Comparison of ENCODE assay signal across 16 cellular contexts in the genomic region with DNA sequence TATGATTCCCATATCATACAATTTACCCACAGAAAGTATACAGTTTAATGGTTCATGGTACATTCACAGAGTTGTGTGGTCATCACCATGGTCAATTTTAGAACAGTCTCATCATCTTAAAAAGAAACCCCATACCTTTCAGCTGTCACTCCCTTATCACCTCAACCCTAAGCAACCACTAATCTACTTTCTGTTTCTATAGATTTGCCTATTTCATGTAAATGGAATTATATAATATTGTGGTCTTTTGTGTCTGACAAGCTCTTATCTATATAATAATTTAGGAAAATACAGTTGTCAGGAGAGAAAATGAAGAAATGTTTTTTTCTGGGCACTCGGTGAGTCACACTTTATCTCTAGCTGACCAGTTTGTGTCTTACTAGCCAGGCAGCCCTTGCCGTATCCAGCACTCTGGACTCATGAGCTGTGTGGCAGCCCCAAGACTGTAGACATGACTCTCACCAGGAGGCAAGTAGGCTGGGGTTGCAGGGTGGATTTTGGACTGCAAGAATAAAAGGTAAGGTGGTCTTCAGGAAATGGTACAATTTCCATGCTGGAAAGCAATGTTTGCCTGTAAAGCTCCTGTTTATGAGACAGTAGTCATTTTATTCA.
A peak's percentile ranks its signal among the peaks of the same experiment; 100 is the strongest.
DNase-seq lines count a peak whose midpoint lies in the region; ATAC-seq, FAIRE-seq and TF ChIP-seq lines count a peak whose summit lies in the region.
"Had no signal": no experiment of that assay in that cellular context is flagged by ENCODE, and none has a peak within 500 bp of the region (broad histone marks: within the 10 kb centered on the region; RNA-seq: fewer than 3 reads in every experiment).

No MANE protein-coding gene starts in this region.

- H3K9ac ChIP-seq in liver (ENCODE audit: low read depth in 1 of 2, low read length in 2 of 2) (no peak overlapping the region), HepG2 (ENCODE audit: insufficient read depth, low read depth, low read length) (no peak overlapping the region)

- intact Hi-C loops in HepG2 (cut with micrococcal nuclease; ENCODE audit: unreplicated experiment) (loop anchor here (5.0 to 10.0 kb wide), 3 partner anchors 115 to 422 kb away; no protein-coding TSS in a partner anchor), ascending aorta (cut with DNase I) (loop anchor here (5.0 kb wide), 2 partner anchors 237 to 422 kb away; no protein-coding TSS in a partner anchor), aorta (cut with DNase I) (loop anchor here (5.0 kb wide), 2 partner anchors 232 to 237 kb away; a partner anchor contains a TSS)

- no peak overlapping the region for H3K4me3 ChIP-seq in liver (ENCODE audit: low read depth in 1 of 3, low read length in 3 of 3)
- H3K4me3 ChIP-seq in HepG2 (replicated peaks in 1 of 3; ENCODE audit: insufficient read depth in 1 of 3, low read depth in 2 of 3, low read length in 3 of 3), result no peak overlapping the region
- peak overlapping the region in 1 of 2 donors; percentile 9 for H3K4me3 ChIP-seq in ascending aorta
- peak overlapping the region in 1 of 2 donors; percentile 5 for H3K4me3 ChIP-seq in aorta (ENCODE audit: low read length in 2 of 2)
- H3K4me3 ChIP-seq: SJSA1 had no signal

- ATAC-seq in HepG2, result no peak
- peak; percentile 79 for ATAC-seq in aorta (ENCODE audit: low FRiP score)
- ATAC-seq in naive thymus-derived CD8-positive, alpha-beta T cell, result no peak
- no peak for ATAC-seq in HG03097 (IDR thresholded peaks at IDR 0.05; ENCODE audit: low FRiP score, unreplicated experiment)
- no peak for ATAC-seq in GM19035 (IDR thresholded peaks at IDR 0.05; ENCODE audit: unreplicated experiment)
- ATAC-seq: HCT116 had no signal

- H2AFZ ChIP-seq in HepG2 (ENCODE audit: low read length), result no peak overlapping the region

- no peak for DNase-seq in HepG2 (ENCODE audit: low spot score)
- peak; percentile 46 to 87 for DNase-seq in ascending aorta (ENCODE audit: low spot score in 2 of 2)
- DNase-seq in hepatic stellate cell (ENCODE audit: low spot score), result peak; percentile 8
- DNase-seq in aorta, result peak in 1 of 2 donors; percentile 74
- DNase-seq in naive thymus-derived CD8-positive, alpha-beta T cell, result no peak
- DNase-seq: Calu3; dermis blood vessel endothelial cell; stimulated activated CD8-positive, alpha-beta memory T cell treated with anti-CD3 and anti-CD28 coated beads, Interleukin-4, amount 100 ng/mL, for 48 hours had no signal

- 67% methylated on average over 2 of the region's 2 CpGs for WGBS in liver
- WGBS in HepG2 (ENCODE audit: low lambda C conversion rate), result 96% methylated on average over 2 of the region's 2 CpGs
- WGBS in aorta, 2 donors, result 4 to 5% methylated on average over 2 of the region's 2 CpGs

- POLR2A ChIA-PET in HepG2 (lab: Yijun Ruan, JAX), result no interaction called here
- POLR2A ChIA-PET in naive thymus-derived CD8-positive, alpha-beta T cell (lab: Charles Lee), result no interaction called here

- no peak overlapping the region for H3K4me3 Mint-ChIP-seq in naive thymus-derived CD8-positive, alpha-beta T cell
- H3K4me3 Mint-ChIP-seq: activated naive CD8-positive, alpha-beta T cell; neural crest cell had no signal

- H3K9me3 Mint-ChIP-seq in naive thymus-derived CD8-positive, alpha-beta T cell, result peaks cover 0 to 4% (median 0%) of the 10 kb centered on the region in 9 donors

- H3K27me3 ChIP-seq in liver (ENCODE audit: control insufficient read depth in 4 of 4, insufficient read depth in 4 of 4, low read length in 3 of 4) (no peaks in the 10 kb centered on the region), HepG2 (ENCODE audit: control insufficient read depth in 1 of 2, insufficient read depth in 2 of 2, low read length in 2 of 2) (no peaks in the 10 kb centered on the region), ascending aorta (no peaks in the 10 kb centered on the region), aorta (ENCODE audit: control insufficient read depth in 1 of 2, insufficient read depth in 2 of 2, low read length in 1 of 2) (no peaks in the 10 kb centered on the region)
- H3K27me3 ChIP-seq: SJSA1 had no signal

- BruUV-seq in HepG2 (replicated peaks; lab: Mats Ljungman, UMichigan), result no TSS peak

- peaks cover 4 to 8% (median 7%) of the 10 kb centered on the region in 5 donors for H3K27me3 Mint-ChIP-seq in naive thymus-derived CD8-positive, alpha-beta T cell

- in situ Hi-C loops in HepG2 (cut with HindIII; ENCODE audit: extremely low pct_ligation_motif_present, low pct_unique_long_range_greater_than_20kb), result loop anchor here (25.0 kb wide), 1 partner anchor 377 kb away; no protein-coding TSS in a partner anchor

- no peak overlapping the region for H3K27ac Mint-ChIP-seq in naive thymus-derived CD8-positive, alpha-beta T cell
- H3K27ac Mint-ChIP-seq: activated naive CD8-positive, alpha-beta T cell had no signal

- H3K79me2 ChIP-seq in HepG2 (ENCODE audit: insufficient read depth, low read length), result no peaks in the 10 kb centered on the region

- FAIRE-seq in HepG2 (lab: Jason Lieb, UNC), result no peak

- H3K4me1 ChIP-seq in liver (ENCODE audit: control insufficient read depth in 4 of 4, insufficient read depth in 4 of 4, low read length in 3 of 4), result peaks cover 5 to 28% (median 14%) of the 10 kb centered on the region in 4 donors
- peaks cover 3% of the 10 kb centered on the region; the same call in 1 of the 2 replicates for H3K4me1 ChIP-seq in HepG2 (ENCODE audit: insufficient read depth, low read length)
- H3K4me1 ChIP-seq in ascending aorta, result peaks cover 5 to 52% of the 10 kb centered on the region in 2 donors
- H3K4me1 ChIP-seq in aorta (ENCODE audit: control insufficient read depth in 1 of 2, insufficient read depth in 2 of 2, low read length in 2 of 2), result peaks cover 6 to 16% of the 10 kb centered on the region in 2 donors

- no peak for TF ChIP-seq EP300 in HepG2 (IDR thresholded peaks at IDR 0.05; ENCODE audit: low read depth in 2 of 2, low read length in 2 of 2)
- no peak for TF ChIP-seq EP300 in HepG2 (CRISPR knock-in tag; IDR thresholded peaks at IDR 0.05; ENCODE audit: borderline replicate concordance)

- no peaks in the 10 kb centered on the region for H3K4me1 Mint-ChIP-seq in naive thymus-derived CD8-positive, alpha-beta T cell
- H3K4me1 Mint-ChIP-seq: neural crest cell had no signal

- H3K27ac ChIP-seq in liver (ENCODE audit: low read depth in 1 of 2, low read length in 2 of 2) (peak overlapping the region; percentile 38 to 77), HepG2 (ENCODE audit: extremely low read length, insufficient read depth, low read length) (no peak overlapping the region), ascending aorta (peak overlapping the region; percentile 71 to 76), aorta (ENCODE audit: low read depth in 1 of 2, low read length in 2 of 2) (peak overlapping the region; percentile 64 to 97)
- H3K27ac ChIP-seq: VCaP had no signal

- no peaks in the 10 kb centered on the region for H3K36me3 Mint-ChIP-seq in naive thymus-derived CD8-positive, alpha-beta T cell

- H4K20me1 ChIP-seq in HepG2 (ENCODE audit: insufficient read depth, low read length), result no peaks in the 10 kb centered on the region

- no peak for TF ChIP-seq POLR2A in HepG2 (IDR thresholded peaks at IDR 0.05; ENCODE audit: insufficient read depth in 1 of 2, low read depth in 2 of 2, low read length in 2 of 2)

- CTCF ChIA-PET in HepG2 (lab: Yijun Ruan, JAX; ENCODE audit: low intra/inter-chr PET ratio, low total read pairs), result no interaction called here

- TF ChIP-seq RAD21 in liver (IDR thresholded peaks at IDR 0.05) (no peak), HepG2 (CRISPR knock-in tag; IDR thresholded peaks at IDR 0.05) (no peak)

- H3K9me3 ChIP-seq in liver (ENCODE audit: control insufficient read depth in 4 of 4, low read length in 3 of 4), result no peaks in the 10 kb centered on the region
- no peaks in the 10 kb centered on the region for H3K9me3 ChIP-seq in HepG2 (ENCODE audit: low read length)
- no peaks in the 10 kb centered on the region for H3K9me3 ChIP-seq in ascending aorta
- H3K9me3 ChIP-seq in aorta (ENCODE audit: control insufficient read depth, low read length), result no peaks in the 10 kb centered on the region
- H3K9me3 ChIP-seq: SJSA1 had no signal

- no peak overlapping the region for H3K4me2 ChIP-seq in HepG2 (ENCODE audit: low read depth, low read length)

- TF ChIP-seq CTCF in liver (IDR thresholded peaks at IDR 0.05; ENCODE audit: low read depth, low read length, missing input control) (no peak), HepG2 (CRISPR knock-in tag; IDR thresholded peaks at IDR 0.05) (no peak), ascending aorta (IDR thresholded peaks at IDR 0.05) (no peak)

- H3K36me3 ChIP-seq in liver (ENCODE audit: control insufficient read depth in 4 of 4, insufficient read depth in 3 of 4, low read depth in 1 of 4, low read length in 3 of 4) (no peaks in the 10 kb centered on the region), HepG2 (replicated peaks in 1 of 2; ENCODE audit: control insufficient read depth in 1 of 2, insufficient read depth in 2 of 2, low read length in 2 of 2) (no peaks in the 10 kb centered on the region), ascending aorta (no peaks in the 10 kb centered on the region), aorta (ENCODE audit: control insufficient read depth in 1 of 2, insufficient read depth in 2 of 2, low read length in 1 of 2) (no peaks in the 10 kb centered on the region)
- H3K36me3 ChIP-seq: SJSA1 had no signal

TF ChIP-seq in liver, 16 proteins besides CTCF, POLR2A, EP300 and RAD21 (continues in another document):
- no peak for TF ChIP-seq SP1 (IDR thresholded peaks at IDR 0.05)

TF ChIP-seq in HepG2, 621 proteins besides CTCF, POLR2A, EP300 and RAD21 (continues in another document):
- TF ChIP-seq RBM39 (IDR thresholded peaks at IDR 0.05; ENCODE audit: low read depth, low read length, poor library complexity, severe bottlenecking) (no peak), ZNF430 (CRISPR knock-in tag; IDR thresholded peaks at IDR 0.05) (no peak), ZNF605 (CRISPR knock-in tag; IDR thresholded peaks at IDR 0.05) (no peak)

Comparison
In these comparisons a context has a peak if more than half of its experiments do, and no peak if none do; other contexts are left out.
1. DNase-seq: peak in ascending aorta (2 of 2) and hepatic stellate cell (single experiment); none in HepG2 (single experiment) and naive thymus-derived CD8-positive, alpha-beta T cell (0 of 10).